9 cellular contexts compared by ENCODE assay signal in the genomic region with DNA sequence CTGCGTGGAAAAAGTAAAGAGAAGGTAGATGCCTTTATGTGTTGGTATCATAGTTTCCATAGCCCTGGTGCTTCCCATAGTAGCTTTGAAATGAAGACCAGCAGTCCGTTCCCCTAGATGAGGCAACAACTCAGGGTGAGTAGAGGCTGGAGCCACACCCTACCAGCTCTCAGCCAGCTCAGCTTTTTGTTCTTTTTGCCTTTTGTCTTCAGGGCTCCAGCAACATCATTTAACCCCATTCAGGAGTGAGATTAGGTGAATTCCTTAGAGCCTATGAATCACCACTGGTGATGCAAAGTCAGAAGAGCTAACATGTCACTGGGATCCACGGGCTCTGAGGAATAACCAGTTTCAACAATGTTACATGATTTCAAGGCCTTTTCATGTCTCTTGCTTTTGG. TPM values are rescaled to one million over a fixed set of nuclear protein-coding genes. Genes with fewer than 3 reads are reported as not detected.
DNase-seq lines count a peak whose midpoint lies in the region; ATAC-seq, FAIRE-seq and TF ChIP-seq lines count a peak whose summit lies in the region.
"Had no signal": no experiment of that assay in that cellular context is flagged by ENCODE, and none has a peak within 500 bp of the region (broad histone marks: within the 10 kb centered on the region; RNA-seq: fewer than 3 reads in every experiment).

No MANE protein-coding gene starts in this region.

- no peaks in the 10 kb centered on the region for H3K79me2 ChIP-seq in neural progenitor cell (ENCODE audit: low read depth)

- H3K9me3 ChIP-seq in ectodermal cell (ENCODE audit: control insufficient read depth, low read length) (no peaks in the 10 kb centered on the region), neural progenitor cell (ENCODE audit: low read depth) (no peaks in the 10 kb centered on the region)

- no peak for DNase-seq in GM19239 (ENCODE audit: insufficient read length, low spot score)
- DNase-seq in NCI-H69 (lab: John Stamatoyannopoulos, UW), result peak; percentile 37
- DNase-seq in neural progenitor cell (ENCODE audit: low spot score), result peak; percentile 79
- no peak for DNase-seq in SHP77 (lab: John Stamatoyannopoulos, UW)
- DNase-seq in stimulated activated CD4-positive, alpha-beta T cell treated with anti-CD3 and anti-CD28 coated beads, Interleukin-2, amount 100 ng/mL, for 48 hours, result no peak

- H3K4me2 ChIP-seq in neural progenitor cell, result peak overlapping the region; percentile 27

- ATAC-seq in GM18502 (IDR thresholded peaks at IDR 0.05; ENCODE audit: poor library complexity, unreplicated experiment), result no peak
- ATAC-seq: natural killer cell treated with Interleukin-12 subunit alpha and Interleukin-12 subunit beta and Interleukin-15 and Interleukin-18, amount 100 ng/mL, for 72 hours had no signal

- 34 to 46% methylated on average over 2 of the region's 3 CpGs for WGBS in ectodermal cell, 2 experiments

- peak; percentile 57 for FAIRE-seq in GM19239 (lab: Jason Lieb, UNC)
- FAIRE-seq: RCC 7860 had no signal

- H2AFZ ChIP-seq in neural progenitor cell (replicated peaks), result no peak overlapping the region

- H3K27ac ChIP-seq in ectodermal cell (ENCODE audit: insufficient read depth, low read depth, low read length, poor library complexity, severe bottlenecking) (peak overlapping the region; percentile 27), neural progenitor cell (peak overlapping the region; percentile 78)

- H3K27me3 ChIP-seq in ectodermal cell (ENCODE audit: control insufficient read depth, insufficient read depth, low read length, poor library complexity, severe bottlenecking), result no peaks in the 10 kb centered on the region
- no peaks in the 10 kb centered on the region for H3K27me3 ChIP-seq in neural progenitor cell

- no peak for TF ChIP-seq CTCF in neural progenitor cell (IDR thresholded peaks at IDR 0.05)

- H3K9me3 Mint-ChIP-seq in neural progenitor cell, result peaks cover 2% of the 10 kb centered on the region
- H3K9me3 Mint-ChIP-seq: natural killer cell treated with Interleukin-12 subunit alpha and Interleukin-12 subunit beta and Interleukin-15 and Interleukin-18, amount 100 ng/mL, for 72 hours had no signal

- H3K36me3 ChIP-seq in ectodermal cell (ENCODE audit: control insufficient read depth, insufficient read depth, low read length), result no peaks in the 10 kb centered on the region
- no peaks in the 10 kb centered on the region for H3K36me3 ChIP-seq in neural progenitor cell

- H3K27ac Mint-ChIP-seq in neural progenitor cell, result peak overlapping the region; percentile 2
- H3K27ac Mint-ChIP-seq: natural killer cell treated with Interleukin-12 subunit alpha and Interleukin-12 subunit beta and Interleukin-15 and Interleukin-18, amount 100 ng/mL, for 72 hours had no signal

- H3K36me3 Mint-ChIP-seq in neural progenitor cell, result no peaks in the 10 kb centered on the region
- H3K36me3 Mint-ChIP-seq: natural killer cell treated with Interleukin-12 subunit alpha and Interleukin-12 subunit beta and Interleukin-15 and Interleukin-18, amount 100 ng/mL, for 72 hours had no signal

- H4K20me1 ChIP-seq in neural progenitor cell (ENCODE audit: low read depth), result no peaks in the 10 kb centered on the region

- H3K4me3 ChIP-seq in ectodermal cell (ENCODE audit: insufficient read depth, low read depth, low read length) (no peak overlapping the region), neural progenitor cell (no peak overlapping the region)

- H3K27me3 Mint-ChIP-seq in neural progenitor cell (ENCODE audit: insufficient read depth, low read depth), result peaks cover 3% of the 10 kb centered on the region

- H3K4me3 Mint-ChIP-seq in neural progenitor cell, result no peak overlapping the region
- H3K4me3 Mint-ChIP-seq: natural killer cell treated with Interleukin-12 subunit alpha and Interleukin-12 subunit beta and Interleukin-15 and Interleukin-18, amount 100 ng/mL, for 72 hours had no signal

- no peak overlapping the region for H3K9ac ChIP-seq in neural progenitor cell

- peaks cover 43% of the 10 kb centered on the region for H3K4me1 Mint-ChIP-seq in neural progenitor cell

- peaks cover 24% of the 10 kb centered on the region for H3F3A ChIP-seq in neural progenitor cell (ENCODE audit: low read depth)

- H3K4me1 ChIP-seq in ectodermal cell (ENCODE audit: control insufficient read depth, insufficient read depth, low read length) (peaks cover 22% of the 10 kb centered on the region), neural progenitor cell (peaks cover 49% of the 10 kb centered on the region)

RNA-seq across cellular contexts. Expression of a gene that starts 14.0 kb away (rescaled TPM):
- polyA plus RNA-seq in ectodermal cell (2013, experiment 1 of 4), result 171 TPM
- polyA plus RNA-seq in ectodermal cell (2013, experiment 2 of 4), result 175 TPM
- polyA plus RNA-seq in ectodermal cell (2013, experiment 3 of 4), result 98.2 TPM
- 109 TPM for polyA plus RNA-seq in ectodermal cell (2013, experiment 4 of 4)
- 140 and 234 TPM in 2 replicates for total RNA-seq in neural progenitor cell (ENCODE audit: low replicate concordance)

Comparison
In these comparisons a context has a peak if more than half of its experiments do, and no peak if none do; other contexts are left out.
1. DNase-seq: peak in NCI-H69 (single experiment) and neural progenitor cell (single experiment); none in GM19239 (single experiment), SHP77 (0 of 2) and stimulated activated CD4-positive, alpha-beta T cell treated with anti-CD3 and anti-CD28 coated beads, Interleukin-2, amount 100 ng/mL, for 48 hours (0 of 2).